Comparison of ENCODE assay signal across 18 cellular contexts in the genomic region with DNA sequence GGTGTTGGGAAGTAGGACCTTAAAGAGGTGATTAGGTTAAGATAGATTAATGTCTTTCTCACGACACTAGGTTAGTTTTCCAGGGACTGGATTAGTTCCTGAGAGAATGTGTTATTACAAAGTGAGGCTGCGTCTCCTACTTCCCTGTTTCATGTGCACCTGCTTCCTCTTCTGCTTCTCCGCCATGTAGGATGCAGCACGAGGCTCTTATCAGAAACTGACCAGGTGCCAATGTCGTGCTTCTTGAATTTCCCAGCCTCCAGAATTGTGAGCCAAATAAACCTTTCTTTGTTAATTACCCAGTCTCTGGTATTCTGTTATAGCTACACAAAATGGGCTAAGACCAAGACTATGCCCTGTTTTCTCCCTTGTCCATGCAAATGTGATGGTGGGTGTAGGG.
"Had no signal": no experiment of that assay in that cellular context is flagged by ENCODE, and none has a peak within 500 bp of the region (broad histone marks: within the 10 kb centered on the region; RNA-seq: fewer than 3 reads in every experiment).

No MANE protein-coding gene starts in this region.

- H3K4me1 ChIP-seq: transverse colon had no signal

- H3K4me1 Mint-ChIP-seq: activated T-helper 17 cell treated with anti-CD3 and anti-CD28 coated beads, Interleukin-2, amount 50 U/mL, for 72 hours had no signal

- H3K36me3 Mint-ChIP-seq: WTC11 had no signal

- H3K36me3 ChIP-seq: heart left ventricle, spleen, transverse colon had no signal

- H3K9me3 Mint-ChIP-seq: activated naive CD4-positive, alpha-beta T cell treated with anti-CD3 and anti-CD28 coated beads for 36 hours; activated T-helper 17 cell treated with anti-CD3 and anti-CD28 coated beads, Interleukin-2, amount 50 U/mL, for 72 hours; nephron; WTC11 had no signal

- DNase-seq: activated CD4-positive, alpha-beta T cell treated with anti-CD3 and anti-CD28 coated beads for 48 hours; activated CD8-positive, alpha-beta memory T cell treated with anti-CD3 and anti-CD28 coated beads for 24 hours; activated naive CD4-positive, alpha-beta T cell treated with anti-CD3 and anti-CD28 coated beads for 36 hours; activated T-cell treated with anti-CD3 and anti-CD28 coated beads for 4 hours; caudate nucleus; effector CD4-positive, alpha-beta T cell; heart left ventricle; mammary epithelial cell; spleen; stimulated activated CD4-positive, alpha-beta T cell treated with anti-CD3 and anti-CD28 coated beads, Interleukin-1b, Interleukin-23, amount 100 ng/mL, for 48 hours; stimulated activated naive B cell treated with anti-CD40 and anti-IgM and Interleukin-4, amounts not matched to agents 10 μg/mL and 1 μg/mL and 100 μg/mL, for 72 hours; transverse colon had no signal

- H3K27me3 ChIP-seq: transverse colon had no signal

- H3K9me3 ChIP-seq: heart left ventricle, spleen, transverse colon had no signal

- H3K27ac Mint-ChIP-seq: activated naive CD4-positive, alpha-beta T cell treated with anti-CD3 and anti-CD28 coated beads for 36 hours; activated T-helper 17 cell treated with anti-CD3 and anti-CD28 coated beads, Interleukin-2, amount 50 U/mL, for 72 hours; nephron; stimulated activated naive B cell treated with anti-CD40 and anti-IgM and Interleukin-4, amounts not matched to agents 10 μg/mL and 1 μg/mL and 100 μg/mL, for 72 hours; WTC11 had no signal

- H3K4me3 Mint-ChIP-seq: activated naive CD4-positive, alpha-beta T cell treated with anti-CD3 and anti-CD28 coated beads for 36 hours; activated T-helper 17 cell treated with anti-CD3 and anti-CD28 coated beads, Interleukin-2, amount 50 U/mL, for 72 hours; nephron; stimulated activated naive B cell treated with anti-CD40 and anti-IgM and Interleukin-4, amounts not matched to agents 10 μg/mL and 1 μg/mL and 100 μg/mL, for 72 hours; WTC11 had no signal

- H3K4me3 ChIP-seq: coronary artery, heart left ventricle, spleen, transverse colon had no signal

- ATAC-seq: activated T-helper 17 cell treated with anti-CD3 and anti-CD28 coated beads, Interleukin-2, amount 50 U/mL, for 72 hours; heart left ventricle; left lobe of liver; sciatic nerve; WTC11 had no signal

- H3K27ac ChIP-seq: coronary artery, heart left ventricle, spleen, transverse colon had no signal
